In the genomic region with DNA sequence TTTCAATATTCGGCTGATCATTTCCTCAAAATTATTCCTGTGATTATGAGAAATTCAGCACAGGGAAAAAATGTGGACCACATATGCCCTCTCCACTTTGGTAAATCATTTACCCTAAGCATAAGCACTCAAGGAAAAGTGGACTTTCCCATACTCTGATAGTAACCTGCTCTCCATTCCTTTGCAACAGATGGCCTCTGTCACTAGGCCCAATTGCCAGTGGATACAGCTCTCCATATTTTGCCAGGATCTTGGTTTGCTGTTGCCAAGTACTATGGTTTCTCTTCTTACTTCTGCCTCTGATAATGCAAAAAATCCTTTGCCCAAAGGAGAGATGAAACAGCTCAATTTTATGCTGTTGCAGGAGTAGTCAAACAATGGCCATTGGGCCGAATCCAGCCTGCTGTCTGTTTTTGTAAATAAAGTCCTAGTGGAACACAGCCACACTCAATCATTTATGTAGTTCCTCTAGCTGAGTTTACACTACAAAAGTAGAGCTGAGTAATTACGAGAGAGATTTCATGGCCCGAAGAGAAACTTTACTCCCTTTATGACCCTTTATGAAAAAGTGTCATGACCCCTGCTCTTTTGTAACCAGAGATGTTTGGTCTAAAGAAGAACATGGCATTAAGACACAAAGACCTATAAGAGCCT, we compare ENCODE assay signal across 17 cellular contexts.
"Had no signal": no experiment of that assay in that cellular context is flagged by ENCODE, and none has a peak within 500 bp of the region (broad histone marks: within the 10 kb centered on the region; RNA-seq: fewer than 3 reads in every experiment).

No MANE protein-coding gene starts in this region.

- H3K4me3 ChIP-seq: gastroesophageal sphincter, ovary, suprapubic skin had no signal

- H3K27me3 ChIP-seq: gastroesophageal sphincter, ovary had no signal

- H3K9me3 ChIP-seq: gastroesophageal sphincter, ovary, suprapubic skin had no signal

- DNase-seq: activated CD4-positive, alpha-beta T cell treated with anti-CD3 and anti-CD28 coated beads, Interleukin-2, amount 50 U/mL, for 4 hours; activated effector memory CD4-positive, alpha-beta T cell treated with anti-CD3 and anti-CD28 coated beads, Interleukin-2, amount 50 U/mL, for 16 hours; activated T-cell treated with anti-CD3 and anti-CD28 coated beads, Interleukin-2, amount 50 U/mL, for 24 hours; amniotic stem cell; effector memory CD8-positive, alpha-beta T cell; kidney; mammary epithelial cell; ovary; stimulated activated naive CD4-positive, alpha-beta T cell treated with Interleukin-2 at 50 U/mL for 16 hours had no signal

- H3K4me1 Mint-ChIP-seq: brain had no signal

- H3K4me1 ChIP-seq: suprapubic skin had no signal

- H3K36me3 Mint-ChIP-seq: activated naive CD4-positive, alpha-beta T cell treated with anti-CD3 and anti-CD28 coated beads, Interleukin-2, amount 50 U/mL, for 72 hours; brain had no signal

- H3K4me3 Mint-ChIP-seq: activated T-cell treated with anti-CD3 and anti-CD28 coated beads, Interleukin-2, amount 50 U/mL, for 24 hours; brain; dendritic cell treated with granulocyte-macrophage colony-stimulating factor and Interleukin-4, amounts not matched to agents 40 ng/mL and 50 ng/mL, for 4 days; effector memory CD8-positive, alpha-beta T cell; T-helper 2 cell treated with Interferon-gamma antibody and Interleukin-4, amounts not matched to agents 5 μg/mL and 100 μg/mL, for 36 hours had no signal

- H3K27ac Mint-ChIP-seq: activated naive CD4-positive, alpha-beta T cell treated with anti-CD3 and anti-CD28 coated beads, Interleukin-2, amount 50 U/mL, for 72 hours; activated T-cell treated with anti-CD3 and anti-CD28 coated beads, Interleukin-2, amount 50 U/mL, for 24 hours; brain; dendritic cell treated with granulocyte-macrophage colony-stimulating factor and Interleukin-4, amounts not matched to agents 40 ng/mL and 50 ng/mL, for 4 days; effector memory CD8-positive, alpha-beta T cell; T-helper 2 cell treated with Interferon-gamma antibody and Interleukin-4, amounts not matched to agents 5 μg/mL and 100 μg/mL, for 36 hours had no signal

- ATAC-seq: activated CD4-positive, CD25-positive, alpha-beta regulatory T cell treated with anti-CD3 and anti-CD28 coated beads, Interleukin-2, amount 50 U/mL, for 24 hours; activated naive CD4-positive, alpha-beta T cell treated with anti-CD3 and anti-CD28 coated beads, Interleukin-2, amount 50 U/mL, for 72 hours; effector memory CD8-positive, alpha-beta T cell; gastroesophageal sphincter had no signal

- H3K27ac ChIP-seq: epithelial cell of prostate, gastroesophageal sphincter, ovary, suprapubic skin had no signal

- H3K9me3 Mint-ChIP-seq: activated naive CD4-positive, alpha-beta T cell treated with anti-CD3 and anti-CD28 coated beads, Interleukin-2, amount 50 U/mL, for 72 hours; activated T-cell treated with anti-CD3 and anti-CD28 coated beads, Interleukin-2, amount 50 U/mL, for 24 hours; brain; dendritic cell treated with granulocyte-macrophage colony-stimulating factor and Interleukin-4, amounts not matched to agents 40 ng/mL and 50 ng/mL, for 4 days; effector memory CD8-positive, alpha-beta T cell; T-helper 2 cell treated with Interferon-gamma antibody and Interleukin-4, amounts not matched to agents 5 μg/mL and 100 μg/mL, for 36 hours had no signal

- H3K36me3 ChIP-seq: gastroesophageal sphincter, ovary, suprapubic skin had no signal
